In genomic region chr7:139230484-139230773, GRCh38 we compare ENCODE assay signal across 8 cellular contexts. TPM values are rescaled to one million over a fixed set of nuclear protein-coding genes. Genes with fewer than 3 reads are reported as not detected.
DNase-seq lines count a peak whose midpoint lies in the region; ATAC-seq, FAIRE-seq and TF ChIP-seq lines count a peak whose summit lies in the region.

No MANE protein-coding gene starts in this region.

- POLR2A ChIA-PET in SK-N-SH (lab: Yijun Ruan, JAX) = interaction anchor here (1.1 to 1.7 kb wide), 3 partner anchors 97 to 214 kb away, joined by 3 to 13 read pairs (median 4); a partner anchor contains a TSS

- intact Hi-C loops in psoas muscle (cut with DNase I) = loop anchor here in 1 of 2 donors (5.0 kb wide), 2 partner anchors 98 to 112 kb away; partner anchors contain the start of gene FMC1

- FAIRE-seq in HTR-8/SVneo (lab: Jason Lieb, UNC) = no peak

- H3K79me2 ChIP-seq in SK-N-SH (ENCODE audit: insufficient read depth) = peaks cover 38% of the 10 kb centered on the region

- ATAC-seq in psoas muscle = peak in 1 of 4 donors; percentile 54
- no peak for ATAC-seq in HG03039 (IDR thresholded peaks at IDR 0.05; ENCODE audit: unreplicated experiment)
- ATAC-seq in GM18498 (IDR thresholded peaks at IDR 0.05; ENCODE audit: unreplicated experiment) = no peak

- peaks cover 11% of the 10 kb centered on the region for H3F3A ChIP-seq in SK-N-SH (replicated peaks; ENCODE audit: insufficient read depth)

- TF ChIP-seq EP300 in SK-N-SH (IDR thresholded peaks at IDR 0.05; ENCODE audit: borderline replicate concordance in 1 of 2, low read depth in 1 of 2, low read length in 1 of 2) = no peak

- H3K4me3 ChIP-seq in GM08714 (ENCODE audit: low read length) (peak overlapping the region; percentile 94), SK-N-SH (ENCODE audit: low read depth in 2 of 2, low read length in 1 of 2) (peak overlapping the region; percentile 99 to 100), fibroblast of pulmonary artery (replicated peaks; ENCODE audit: low read depth, low read length) (peak overlapping the region; percentile 92), psoas muscle (peak overlapping the region; percentile 99)

- H3K9me2 ChIP-seq in SK-N-SH = no peaks in the 10 kb centered on the region

- CTCF ChIA-PET in SK-N-SH (lab: Yijun Ruan, JAX) = interaction anchor here (1.1 kb wide), 1 partner anchor 214 kb away, joined by 3 read pairs; no protein-coding TSS in a partner anchor

- H4K20me1 ChIP-seq in SK-N-SH (ENCODE audit: insufficient read depth) = peaks cover 20% of the 10 kb centered on the region

- peak overlapping the region; percentile 97 for H2AFZ ChIP-seq in SK-N-SH (ENCODE audit: low read depth)

- peak overlapping the region; percentile 78 for H3K4me2 ChIP-seq in SK-N-SH

- peak overlapping the region; percentile 92; the same call in 1 of the 2 replicates for H3K9ac ChIP-seq in SK-N-SH

- WGBS in SK-N-SH (ENCODE audit: low lambda C conversion rate) = 11% methylated on average over 12 of the region's 12 CpGs
- WGBS in psoas muscle, 3 donors = 3 to 4% (median 3%) methylated on average over 12 of the region's 12 CpGs

- peaks cover 0 to 29% of the 10 kb centered on the region in 2 experiments; a peak in 2 of 4 replicates for H3K4me1 ChIP-seq in SK-N-SH (ENCODE audit: control insufficient read depth in 1 of 2, insufficient read depth in 2 of 2, low read depth in 1 of 2, low read length in 1 of 2)
- peaks cover 22% of the 10 kb centered on the region for H3K4me1 ChIP-seq in psoas muscle

- H3K27ac ChIP-seq in SK-N-SH (ENCODE audit: low read depth in 2 of 2, low read length in 1 of 2) = peak overlapping the region; percentile 87 to 99
- H3K27ac ChIP-seq in psoas muscle = peak overlapping the region; percentile 98

- no peak for TF ChIP-seq CTCF in SK-N-SH (IDR thresholded peaks at IDR 0.05)
- TF ChIP-seq CTCF in fibroblast of pulmonary artery (IDR thresholded peaks at IDR 0.05; ENCODE audit: low read length, missing control alignments) = no peak
- no peak for TF ChIP-seq CTCF in psoas muscle (IDR thresholded peaks at IDR 0.05)

- no peaks in the 10 kb centered on the region for H3K9me3 ChIP-seq in SK-N-SH
- H3K9me3 ChIP-seq in psoas muscle = no peaks in the 10 kb centered on the region

- TF ChIP-seq RAD21 in SK-N-SH (IDR thresholded peaks at IDR 0.05; ENCODE audit: low read length) = no peak

- DNase-seq in SK-N-SH (no peak), fibroblast of pulmonary artery (ENCODE audit: low read depth) (no peak), psoas muscle (no peak), HTR-8/SVneo (ENCODE audit: insufficient read length, low spot score) (no peak)
- DNase-seq in stimulated activated CD4-positive, alpha-beta T cell treated with anti-CD3 and anti-CD28 coated beads, Interleukin-4, amount 100 ng/mL, for 4 hours = no peak

- H3K36me3 ChIP-seq in SK-N-SH (replicated peaks in 1 of 2; ENCODE audit: control insufficient read depth in 1 of 2, insufficient read depth in 2 of 2, low read length in 1 of 2) = no peaks in the 10 kb centered on the region
- no peaks in the 10 kb centered on the region for H3K36me3 ChIP-seq in psoas muscle (ENCODE audit: insufficient read depth in 1 of 2, low read depth in 1 of 2)

- H3K27me3 ChIP-seq in SK-N-SH (ENCODE audit: insufficient read depth) = no peaks in the 10 kb centered on the region
- no peaks in the 10 kb centered on the region for H3K27me3 ChIP-seq in psoas muscle (ENCODE audit: insufficient read depth in 3 of 3, low read length in 2 of 3)

TF ChIP-seq in SK-N-SH, 30 proteins besides CTCF, POLR2A, EP300 and RAD21:
- no peak for TF ChIP-seq JUND (IDR thresholded peaks at IDR 0.05)
TF ChIP-seq in SK-N-SH: peak in this region for 0.

RNA-seq across cellular contexts. Expression of gene UBN2, which starts 0.6 kb away (rescaled TPM):
- polyA plus RNA-seq in SK-N-SH (2012; rRNA removed) = 2.0 and 2.9 TPM in 2 replicates
- 1.7 and 1.8 TPM in 2 replicates for polyA plus RNA-seq in SK-N-SH (2012; cell fraction: cytosol; rRNA removed)
- 5.6 and 10.5 TPM in 2 replicates for polyA plus RNA-seq in SK-N-SH (2012; cell fraction: nucleus; rRNA removed)
- 10 to 100 TPM; 20.6 to 30.1 (median 24.9) TPM for total RNA-seq in psoas muscle
- polyA plus RNA-seq in psoas muscle = 1 to 10 TPM; 1.7 to 7.9 (median 3.3) TPM
